Comparison of ENCODE assay signal across 1 cellular context in genomic region chr6:74979065-74979766, GRCh38.
TF ChIP-seq lines count a peak whose summit lies in the region.

No MANE protein-coding gene starts in this region.

TF ChIP-seq in H1, 55 proteins besides CTCF, POLR2A, EP300 and RAD21:
- TF ChIP-seq PHF8 (conservative IDR thresholded peaks at IDR 0.05; ENCODE audit: low read depth, low read length) (no peak), NRF1 (IDR thresholded peaks at IDR 0.05; ENCODE audit: low read depth, low read length) (no peak), CBX5 (IDR thresholded peaks at IDR 0.05; ENCODE audit: low read depth, low read length) (no peak), SUZ12 (IDR thresholded peaks at IDR 0.05; ENCODE audit: low read length) (no peak), CTBP2 (IDR thresholded peaks at IDR 0.05; ENCODE audit: borderline replicate concordance, insufficient read depth, insufficient read length, low read length) (no peak), SIX5 (IDR thresholded peaks at IDR 0.05; ENCODE audit: low read depth, low read length) (no peak), ATF2 (IDR thresholded peaks at IDR 0.05; ENCODE audit: low read length) (no peak), SAP30 (IDR thresholded peaks at IDR 0.05; ENCODE audit: insufficient read depth, insufficient replicate concordance, low read length) (no peak), HDAC2 (IDR thresholded peaks at IDR 0.05; ENCODE audit: borderline replicate concordance in 1 of 2, low read depth in 2 of 2, low read length in 2 of 2) (no peak), GTF2F1 (IDR thresholded peaks at IDR 0.05; ENCODE audit: borderline replicate concordance, low read depth, low read length) (no peak), SRF (IDR thresholded peaks at IDR 0.05; ENCODE audit: low read depth, low read length) (no peak), RBBP5 (IDR thresholded peaks at IDR 0.05; ENCODE audit: borderline replicate concordance, low read depth, low read length) (no peak), EGR1 (IDR thresholded peaks at IDR 0.05; ENCODE audit: borderline replicate concordance, low read depth, low read length) (no peak), MAX (IDR thresholded peaks at IDR 0.05) (no peak), CEBPB (IDR thresholded peaks at IDR 0.05; ENCODE audit: low read depth, low read length) (no peak), TAF7 (optimal IDR thresholded peaks at IDR 0.05; ENCODE audit: borderline replicate concordance, low read depth, low read length) (no peak), RNF2 (IDR thresholded peaks at IDR 0.05; ENCODE audit: borderline replicate concordance, low read depth, low read length, missing control alignments, poor library complexity, severe bottlenecking) (no peak)
